ENCODE assay signal across 23 cellular contexts in the genomic region with DNA sequence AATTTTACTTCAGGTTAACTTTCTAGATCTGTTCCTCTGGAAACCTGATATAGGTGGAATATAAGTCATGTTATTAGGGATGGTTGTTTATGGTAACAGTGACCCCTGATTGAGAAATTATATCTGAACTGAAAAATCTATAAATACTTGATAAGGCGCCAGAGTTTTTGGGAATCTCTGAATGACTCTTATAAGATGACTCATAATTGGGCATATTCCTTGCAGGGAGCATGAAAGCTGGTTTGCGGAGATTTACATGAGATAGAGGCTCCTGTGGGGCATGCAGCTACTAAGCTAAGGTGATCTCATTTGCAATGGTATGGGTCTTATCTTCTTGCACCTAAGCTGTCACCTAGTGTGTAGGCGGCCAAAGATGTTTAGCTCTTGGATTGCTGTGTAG. TPM values are rescaled to one million over a fixed set of nuclear protein-coding genes. Genes with fewer than 3 reads are reported as not detected.
"Had no signal": no experiment of that assay in that cellular context is flagged by ENCODE, and none has a peak within 500 bp of the region (broad histone marks: within the 10 kb centered on the region; RNA-seq: fewer than 3 reads in every experiment).

No MANE protein-coding gene starts in this region.

- H3K9ac ChIP-seq: neural progenitor cell had no signal

- H2AFZ ChIP-seq: neural progenitor cell had no signal

- H3K4me3 ChIP-seq: gastrocnemius medialis, heart right ventricle, neural progenitor cell, ovary, right atrium auricular region, sigmoid colon, skin epidermis, stomach, thoracic aorta, transverse colon had no signal

- DNase-seq: effector memory CD4-positive, alpha-beta T cell; gastrocnemius medialis; heart right ventricle; hypothalamus; midbrain; nucleus accumbens; ovary; sigmoid colon; stimulated activated CD4-positive, alpha-beta T cell treated with anti-CD3 and anti-CD28 coated beads, Interleukin-2, amount 100 ng/mL, for 24 hours; stimulated activated CD4-positive, alpha-beta T cell treated with anti-CD3 and anti-CD28 coated beads, Interleukin-4, amount 100 ng/mL, for 4 hours; stimulated activated naive CD4-positive, alpha-beta T cell; stomach; substantia nigra; transverse colon had no signal

- H3K9me3 ChIP-seq: gastrocnemius medialis, heart right ventricle, ovary, right atrium auricular region, sigmoid colon, stomach, thoracic aorta, transverse colon had no signal

- H3K36me3 ChIP-seq: gastrocnemius medialis, neural progenitor cell, ovary, right atrium auricular region, sigmoid colon, stomach, thoracic aorta, transverse colon had no signal

- FAIRE-seq: endometrium, islet of Langerhans had no signal

- ATAC-seq: gastrocnemius medialis; heart right ventricle; left lobe of liver; natural killer cell treated with Interleukin-12 subunit alpha and Interleukin-12 subunit beta and Interleukin-15 and Interleukin-18, amount 100 ng/mL, for 72 hours had no signal

- H3K4me2 ChIP-seq: neural progenitor cell had no signal

- H3K27ac ChIP-seq: gastrocnemius medialis, heart right ventricle, neural progenitor cell, ovary, right atrium auricular region, sigmoid colon, skin epidermis, stomach, thoracic aorta, transverse colon had no signal

- H3K4me1 ChIP-seq: gastrocnemius medialis, neural progenitor cell, right atrium auricular region, sigmoid colon, stomach, transverse colon had no signal

- H3K27me3 ChIP-seq: gastrocnemius medialis, heart right ventricle, neural progenitor cell, ovary, right atrium auricular region, sigmoid colon, stomach, transverse colon had no signal

RNA-seq across cellular contexts. Expression of a gene that starts 12.2 kb away (rescaled TPM):
- total RNA-seq: posterior vena cava, transverse colon had no signal
